8 cellular contexts compared by ENCODE assay signal in genomic region chr11:7577226-7577882, GRCh38.
DNase-seq lines count a peak whose midpoint lies in the region; ATAC-seq and TF ChIP-seq lines count a peak whose summit lies in the region.

No MANE protein-coding gene starts in this region.

- H3K27me3 Mint-ChIP-seq in activated T-cell treated with anti-CD3 and anti-CD28 coated beads, Interleukin-2, amount 50 U/mL, for 24 hours: peaks cover 60% of the 10 kb centered on the region

- DNase-seq in activated T-cell treated with anti-CD3 and anti-CD28 coated beads, Interleukin-2, amount 50 U/mL, for 24 hours: no peak
- no peak for DNase-seq in activated T-cell treated with anti-CD3 and anti-CD28 coated beads, Interleukin-2, amount 50 U/mL, for 48 hours
- DNase-seq in middle frontal gyrus (ENCODE audit: extremely low spot score, low spot score) (peak; percentile 75), transverse colon (peak; percentile 47), NCI-H1048 (lab: John Stamatoyannopoulos, UW) (no peak)
- DNase-seq in activated CD4-positive, alpha-beta T cell treated with anti-CD3 and anti-CD28 coated beads for 4 hours: no peak

- peak overlapping the region; percentile 41 for H3K4me3 Mint-ChIP-seq in activated T-cell treated with anti-CD3 and anti-CD28 coated beads, Interleukin-2, amount 50 U/mL, for 24 hours

- peaks cover 48% of the 10 kb centered on the region for H3K4me1 ChIP-seq in ectodermal cell (ENCODE audit: control insufficient read depth, insufficient read depth, low read length)
- H3K4me1 ChIP-seq in transverse colon: peaks cover 39 to 81% (median 63%) of the 10 kb centered on the region in 4 donors

- no peak for TF ChIP-seq CTCF in transverse colon (IDR thresholded peaks at IDR 0.05)

- H3K4me3 ChIP-seq in ectodermal cell (ENCODE audit: insufficient read depth, low read depth, low read length) (no peak overlapping the region), transverse colon (peak overlapping the region in 3 of 4 donors; percentile 1 to 35 (median 23))

- H3K9me3 Mint-ChIP-seq in activated T-cell treated with anti-CD3 and anti-CD28 coated beads, Interleukin-2, amount 50 U/mL, for 24 hours: no peaks in the 10 kb centered on the region

- no peak for ATAC-seq in GM18511 (IDR thresholded peaks at IDR 0.05; ENCODE audit: unreplicated experiment)

- peak; percentile 61 for TF ChIP-seq POLR2A in transverse colon (IDR thresholded peaks at IDR 0.05)

- H3K9me3 ChIP-seq in ectodermal cell (ENCODE audit: control insufficient read depth, low read length) (no peaks in the 10 kb centered on the region), transverse colon (no peaks in the 10 kb centered on the region)

- peak overlapping the region; percentile 5 for H3K27ac ChIP-seq in ectodermal cell (ENCODE audit: insufficient read depth, low read depth, low read length, poor library complexity, severe bottlenecking)
- peak overlapping the region; percentile 86 to 92 (median 88) for H3K27ac ChIP-seq in transverse colon

- no peak for TF ChIP-seq EP300 in transverse colon (IDR thresholded peaks at IDR 0.05; ENCODE audit: low read depth)

- H3K4me1 Mint-ChIP-seq in activated T-cell treated with anti-CD3 and anti-CD28 coated beads, Interleukin-2, amount 50 U/mL, for 24 hours (ENCODE audit: low read depth): peaks cover 39% of the 10 kb centered on the region

- H3K36me3 ChIP-seq in ectodermal cell (ENCODE audit: control insufficient read depth, insufficient read depth, low read length): no peaks in the 10 kb centered on the region
- H3K36me3 ChIP-seq in transverse colon: no peaks in the 10 kb centered on the region

- in situ Hi-C loops in transverse colon (cut with MboI; ENCODE audit: low pct_ligation_motif_present in 1 of 4, low pct_unique_long_range_greater_than_20kb in 1 of 4, low sequenced_read_pairs in 3 of 4): no loop called here

- intact Hi-C loops in transverse colon (cut with DNase I; ENCODE audit: low total_unique reads): no loop called here

- peak overlapping the region; percentile 4 for H3K27ac Mint-ChIP-seq in activated T-cell treated with anti-CD3 and anti-CD28 coated beads, Interleukin-2, amount 50 U/mL, for 24 hours

- no peaks in the 10 kb centered on the region for H3K27me3 ChIP-seq in ectodermal cell (ENCODE audit: control insufficient read depth, insufficient read depth, low read length, poor library complexity, severe bottlenecking)
- no peaks in the 10 kb centered on the region for H3K27me3 ChIP-seq in transverse colon

- WGBS in ectodermal cell, 2 experiments: 75 to 78% methylated on average over 11 of the region's 11 CpGs
- whole genome bisulfite sequencing in transverse colon (ENCODE audit: low coverage in 1 of 2), 2 donors: 32% methylated on average over 11 of the region's 11 CpGs; no CpG with 5 or more reads in 1 of the 2 donors

- no peaks in the 10 kb centered on the region for H3K36me3 Mint-ChIP-seq in activated T-cell treated with anti-CD3 and anti-CD28 coated beads, Interleukin-2, amount 50 U/mL, for 24 hours (ENCODE audit: low read depth)

Comparison
In these comparisons a context has a peak if more than half of its experiments do, and no peak if none do; other contexts are left out.
1. DNase-seq: peak in middle frontal gyrus (single experiment) and transverse colon (single experiment); none in activated T-cell treated with anti-CD3 and anti-CD28 coated beads, Interleukin-2, amount 50 U/mL, for 24 hours (single experiment), activated T-cell treated with anti-CD3 and anti-CD28 coated beads, Interleukin-2, amount 50 U/mL, for 48 hours (0 of 2), NCI-H1048 (single experiment) and activated CD4-positive, alpha-beta T cell treated with anti-CD3 and anti-CD28 coated beads for 4 hours (0 of 2).